Comparison of ENCODE assay signal across 29 cellular contexts in the genomic region with DNA sequence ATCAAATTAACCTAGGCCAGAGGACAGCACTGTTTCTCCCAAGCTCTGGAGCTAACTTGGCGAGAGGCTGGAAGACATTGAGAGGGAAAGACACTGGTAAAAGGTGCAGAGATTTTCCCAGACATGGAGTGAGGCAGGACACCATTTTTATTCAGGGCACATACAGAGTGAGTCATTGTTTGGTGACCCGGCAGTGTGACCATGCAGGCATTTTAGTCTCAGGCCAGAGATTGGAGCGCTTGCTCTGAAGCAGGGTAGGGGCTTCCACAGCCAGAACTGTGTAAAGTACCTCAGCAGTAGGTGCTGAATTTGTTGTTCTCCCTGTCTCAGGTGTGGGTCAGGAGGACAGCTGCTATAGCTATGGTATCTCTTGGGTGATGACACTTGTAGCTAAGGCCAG.
"Had no signal": no experiment of that assay in that cellular context is flagged by ENCODE, and none has a peak within 500 bp of the region (broad histone marks: within the 10 kb centered on the region; RNA-seq: fewer than 3 reads in every experiment).

No MANE protein-coding gene starts in this region.

- H3K36me3 ChIP-seq: MG63, Peyer's patch, SJSA1 had no signal

- H3K27me3 Mint-ChIP-seq: activated naive CD8-positive, alpha-beta T cell had no signal

- H3K27ac Mint-ChIP-seq: activated CD4-positive, alpha-beta T cell treated with anti-CD3 and anti-CD28 coated beads for 36 hours; activated CD4-positive, alpha-beta T cell treated with anti-CD3 and anti-CD28 coated beads, Interleukin-2, amount 10 ng/mL, durations not matched to agents 7 days and 5 days; activated CD8-positive, alpha-beta T cell treated with anti-CD3 and anti-CD28 coated beads, Interleukin-2, amount 10 ng/mL, durations not matched to agents 7 days and 5 days; activated naive CD4-positive, alpha-beta T cell treated with anti-CD3 and anti-CD28 coated beads, Interleukin-2, amount 10 ng/mL, durations not matched to agents 7 days and 5 days; activated naive CD8-positive, alpha-beta T cell; activated naive CD8-positive, alpha-beta T cell treated with anti-CD3 and anti-CD28 coated beads, Interleukin-2, amount 50 U/mL, for 24 hours; activated T-cell treated with anti-CD3 and anti-CD28 coated beads, Interleukin-2, amount 50 U/mL, for 24 hours; T-helper 1 cell treated with Interleukin-12 subunit alpha and Interleukin-12 subunit beta and Interleukin-4 antibody, amounts not matched to agents 30 μg/mL and 1 μg/mL, for 36 hours; T-helper 2 cell treated with Interferon-gamma antibody and Interleukin-4, amounts not matched to agents 5 μg/mL and 100 μg/mL, for 36 hours had no signal

- H3K4me1 ChIP-seq: Peyer's patch, SJSA1 had no signal

- H3K9me3 ChIP-seq: Peyer's patch, SJSA1, SK-N-SH had no signal

- FAIRE-seq: TTC549 had no signal

- H3K27me3 ChIP-seq: Peyer's patch, SJSA1 had no signal

- H3K4me1 Mint-ChIP-seq: activated CD4-positive, alpha-beta T cell treated with anti-CD3 and anti-CD28 coated beads, Interleukin-2, amount 10 ng/mL, durations not matched to agents 7 days and 5 days; activated naive CD4-positive, alpha-beta T cell treated with anti-CD3 and anti-CD28 coated beads, Interleukin-2, amount 10 ng/mL, durations not matched to agents 7 days and 5 days had no signal

- H3K36me3 Mint-ChIP-seq: activated naive CD4-positive, alpha-beta T cell treated with anti-CD3 and anti-CD28 coated beads, Interleukin-2, amount 10 ng/mL, durations not matched to agents 7 days and 5 days; brain had no signal

- H3K27ac ChIP-seq: Peyer's patch, SJSA1 had no signal

- H3K4me3 Mint-ChIP-seq: activated CD4-positive, alpha-beta T cell treated with anti-CD3 and anti-CD28 coated beads for 36 hours; activated CD4-positive, alpha-beta T cell treated with anti-CD3 and anti-CD28 coated beads, Interleukin-2, amount 10 ng/mL, durations not matched to agents 7 days and 5 days; activated CD8-positive, alpha-beta T cell treated with anti-CD3 and anti-CD28 coated beads, Interleukin-2, amount 10 ng/mL, durations not matched to agents 7 days and 5 days; activated naive CD4-positive, alpha-beta T cell treated with anti-CD3 and anti-CD28 coated beads, Interleukin-2, amount 10 ng/mL, durations not matched to agents 7 days and 5 days; activated naive CD8-positive, alpha-beta T cell; activated naive CD8-positive, alpha-beta T cell treated with anti-CD3 and anti-CD28 coated beads, Interleukin-2, amount 50 U/mL, for 24 hours; activated T-cell treated with anti-CD3 and anti-CD28 coated beads, Interleukin-2, amount 50 U/mL, for 24 hours; brain; T-helper 1 cell treated with Interleukin-12 subunit alpha and Interleukin-12 subunit beta and Interleukin-4 antibody, amounts not matched to agents 30 μg/mL and 1 μg/mL, for 36 hours; T-helper 2 cell treated with Interferon-gamma antibody and Interleukin-4, amounts not matched to agents 5 μg/mL and 100 μg/mL, for 36 hours had no signal

- DNase-seq: activated CD4-positive, alpha-beta T cell treated with anti-CD3 and anti-CD28 coated beads for 36 hours; activated CD4-positive, alpha-beta T cell treated with anti-CD3 and anti-CD28 coated beads, Interleukin-2, amount 10 ng/mL, durations not matched to agents 7 days and 5 days; activated CD4-positive, alpha-beta T cell treated with anti-CD3 and anti-CD28 coated beads, Interleukin-2, amount 50 U/mL, for 48 hours; activated CD8-positive, alpha-beta T cell treated with anti-CD3 and anti-CD28 coated beads, Interleukin-2, amount 10 ng/mL, durations not matched to agents 7 days and 5 days; activated naive CD4-positive, alpha-beta T cell treated with anti-CD3 and anti-CD28 coated beads, Interleukin-2, amount 10 ng/mL, durations not matched to agents 7 days and 5 days; activated naive CD8-positive, alpha-beta T cell treated with anti-CD3 and anti-CD28 coated beads, Interleukin-2, amount 50 U/mL, for 24 hours; activated T-cell treated with anti-CD3 and anti-CD28 coated beads, Interleukin-2, amount 50 U/mL, for 24 hours; Kasumi-1; KG1; MG63; NCI-H1048; NCI-H1105 treated with DMSO at 0.1 percent for 48 hours; NCI-H1436; NCI-H1694; NCI-H2029; NCI-H524 treated with DMSO at 0.1 percent for 48 hours; NCI-H748 treated with DMSO at 0.1 percent for 48 hours; NK-92 treated with Interleukin-12 subunit alpha and Interleukin-12 subunit beta, amount 100 ng/mL, for 24 hours; PC-3; Peyer's patch; RPMI8226; SHP77 treated with DMSO at 0.1 percent for 48 hours; SK-N-SH had no signal

- H3K9ac ChIP-seq: SK-N-SH had no signal

- H3K4me3 ChIP-seq: MG63, Peyer's patch, SJSA1 had no signal

- H3K4me2 ChIP-seq: SK-N-SH had no signal
